1 cellular context compared by ENCODE assay signal in the genomic region with DNA sequence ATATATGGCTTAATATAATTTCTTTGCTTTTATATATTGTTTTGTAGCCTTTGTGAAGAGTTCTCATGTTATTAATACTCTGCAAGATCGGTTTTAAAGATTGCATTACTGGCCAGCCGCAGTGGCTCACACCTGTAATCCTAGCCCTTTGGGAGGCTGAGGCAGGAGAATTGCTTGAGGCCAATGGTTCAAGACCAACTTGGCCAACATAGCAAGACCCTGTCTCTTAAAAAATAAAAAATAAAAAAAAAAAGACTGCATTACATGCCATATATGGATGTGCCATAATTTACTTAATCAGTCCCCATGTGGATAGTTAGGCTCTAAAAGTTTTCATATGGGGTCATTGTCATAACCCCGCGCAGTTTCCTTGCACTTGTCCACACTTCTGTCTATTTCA.
TF ChIP-seq lines count a peak whose summit lies in the region.

No MANE protein-coding gene starts in this region.

TF ChIP-seq in A549, 52 proteins besides CTCF, POLR2A, EP300 and RAD21 (continued from another document):
- TF ChIP-seq, protein P1, sequence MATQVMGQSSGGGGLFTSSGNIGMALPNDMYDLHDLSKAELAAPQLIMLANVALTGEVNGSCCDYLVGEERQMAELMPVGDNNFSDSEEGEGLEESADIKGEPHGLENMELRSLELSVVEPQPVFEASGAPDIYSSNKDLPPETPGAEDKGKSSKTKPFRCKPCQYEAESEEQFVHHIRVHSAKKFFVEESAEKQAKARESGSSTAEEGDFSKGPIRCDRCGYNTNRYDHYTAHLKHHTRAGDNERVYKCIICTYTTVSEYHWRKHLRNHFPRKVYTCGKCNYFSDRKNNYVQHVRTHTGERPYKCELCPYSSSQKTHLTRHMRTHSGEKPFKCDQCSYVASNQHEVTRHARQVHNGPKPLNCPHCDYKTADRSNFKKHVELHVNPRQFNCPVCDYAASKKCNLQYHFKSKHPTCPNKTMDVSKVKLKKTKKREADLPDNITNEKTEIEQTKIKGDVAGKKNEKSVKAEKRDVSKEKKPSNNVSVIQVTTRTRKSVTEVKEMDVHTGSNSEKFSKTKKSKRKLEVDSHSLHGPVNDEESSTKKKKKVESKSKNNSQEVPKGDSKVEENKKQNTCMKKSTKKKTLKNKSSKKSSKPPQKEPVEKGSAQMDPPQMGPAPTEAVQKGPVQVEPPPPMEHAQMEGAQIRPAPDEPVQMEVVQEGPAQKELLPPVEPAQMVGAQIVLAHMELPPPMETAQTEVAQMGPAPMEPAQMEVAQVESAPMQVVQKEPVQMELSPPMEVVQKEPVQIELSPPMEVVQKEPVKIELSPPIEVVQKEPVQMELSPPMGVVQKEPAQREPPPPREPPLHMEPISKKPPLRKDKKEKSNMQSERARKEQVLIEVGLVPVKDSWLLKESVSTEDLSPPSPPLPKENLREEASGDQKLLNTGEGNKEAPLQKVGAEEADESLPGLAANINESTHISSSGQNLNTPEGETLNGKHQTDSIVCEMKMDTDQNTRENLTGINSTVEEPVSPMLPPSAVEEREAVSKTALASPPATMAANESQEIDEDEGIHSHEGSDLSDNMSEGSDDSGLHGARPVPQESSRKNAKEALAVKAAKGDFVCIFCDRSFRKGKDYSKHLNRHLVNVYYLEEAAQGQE (IDR thresholded peaks at IDR 0.05) = no peak
- no peak for TF ChIP-seq NFE2L2 (conservative IDR thresholded peaks at IDR 0.05; ENCODE audit: low read length)
- no peak for TF ChIP-seq FOSB (CRISPR knock-in tag; IDR thresholded peaks at IDR 0.05)
- TF ChIP-seq, protein P2, sequence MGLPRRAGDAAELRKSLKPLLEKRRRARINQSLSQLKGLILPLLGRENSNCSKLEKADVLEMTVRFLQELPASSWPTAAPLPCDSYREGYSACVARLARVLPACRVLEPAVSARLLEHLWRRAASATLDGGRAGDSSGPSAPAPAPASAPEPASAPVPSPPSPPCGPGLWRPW (IDR thresholded peaks at IDR 0.05) = no peak
- no peak for TF ChIP-seq SMC3 (IDR thresholded peaks at IDR 0.05)
